In the genomic region with DNA sequence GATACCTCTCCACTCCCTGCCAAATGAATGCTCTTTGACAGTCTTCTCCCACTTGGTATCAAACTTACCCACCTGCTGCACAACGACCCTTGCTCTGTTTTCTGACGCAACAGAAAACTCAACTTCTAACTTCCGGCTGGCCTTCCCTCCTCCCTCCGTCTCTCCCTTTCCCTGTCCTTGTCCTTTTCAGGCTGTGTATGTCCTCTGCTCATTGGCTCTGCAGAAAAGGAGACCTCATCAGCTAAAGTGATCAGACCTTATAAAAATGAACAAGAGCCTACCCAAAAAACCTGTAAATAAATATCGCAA, we compare ENCODE assay signal across 17 cellular contexts. TPM values are rescaled to one million over a fixed set of nuclear protein-coding genes. Genes with fewer than 3 reads are reported as not detected.
DNase-seq lines count a peak whose midpoint lies in the region; ATAC-seq, FAIRE-seq and TF ChIP-seq lines count a peak whose summit lies in the region.
"Had no signal": no experiment of that assay in that cellular context is flagged by ENCODE, and none has a peak within 500 bp of the region (broad histone marks: within the 10 kb centered on the region; RNA-seq: fewer than 3 reads in every experiment).

No MANE protein-coding gene starts in this region.

- no peak overlapping the region for H2AFZ ChIP-seq in astrocyte (ENCODE audit: low read depth, low read length)

- H3K79me2 ChIP-seq in astrocyte (ENCODE audit: insufficient read depth, low read length) (peaks cover 26% of the 10 kb centered on the region), mesendoderm (ENCODE audit: control insufficient read depth, insufficient read depth, low read length) (no peaks in the 10 kb centered on the region)

- no peak for ATAC-seq in stimulated activated effector memory CD8-positive, alpha-beta T cell treated with anti-CD3 and anti-CD28 coated beads, Interleukin-12 subunit alpha, Interleukin-12 subunit beta, amount 100 ng/mL, for 72 hours
- ATAC-seq in HG03175 (IDR thresholded peaks at IDR 0.05; ENCODE audit: unreplicated experiment): no peak
- ATAC-seq: naive thymus-derived CD8-positive, alpha-beta T cell had no signal

- H3K4me2 ChIP-seq in astrocyte (ENCODE audit: low read length) (no peak overlapping the region), mesendoderm (ENCODE audit: low read length) (no peak overlapping the region)

- peak overlapping the region; percentile 30 for H3K27ac Mint-ChIP-seq in Calu3 (ENCODE audit: unreplicated experiment)
- peak overlapping the region; percentile 34 for H3K27ac Mint-ChIP-seq in astrocyte (ENCODE audit: unreplicated experiment)
- peak overlapping the region; percentile 14 for H3K27ac Mint-ChIP-seq in stimulated activated effector memory CD8-positive, alpha-beta T cell treated with anti-CD3 and anti-CD28 coated beads, Interleukin-12 subunit alpha, Interleukin-12 subunit beta, amount 100 ng/mL, for 72 hours
- no peak overlapping the region for H3K27ac Mint-ChIP-seq in immature natural killer cell
- H3K27ac Mint-ChIP-seq in activated naive CD8-positive, alpha-beta T cell treated with anti-CD3 and anti-CD28 coated beads for 36 hours: no peak overlapping the region
- H3K27ac Mint-ChIP-seq: T-helper 1 cell treated with Interleukin-12 subunit alpha and Interleukin-12 subunit beta and Interleukin-4 antibody, amounts not matched to agents 30 μg/mL and 1 μg/mL, for 36 hours had no signal

- no CpG with 5 or more reads among the region's 5 CpGs for WGBS in mesendoderm (ENCODE audit: extremely low coverage, insufficient coverage, low lambda C conversion rate)

- H3K27me3 Mint-ChIP-seq in Calu3 (ENCODE audit: unreplicated experiment): no peaks in the 10 kb centered on the region
- H3K27me3 Mint-ChIP-seq in astrocyte (ENCODE audit: low read depth, unreplicated experiment): no peaks in the 10 kb centered on the region
- peaks cover 0 to 2% (median 0%) of the 10 kb centered on the region in 3 donors for H3K27me3 Mint-ChIP-seq in immature natural killer cell (ENCODE audit: low read depth in 3 of 3)
- no peaks in the 10 kb centered on the region for H3K27me3 Mint-ChIP-seq in activated naive CD8-positive, alpha-beta T cell treated with anti-CD3 and anti-CD28 coated beads for 36 hours
- H3K27me3 Mint-ChIP-seq: naive thymus-derived CD8-positive, alpha-beta T cell had no signal

- H3K4me3 ChIP-seq in astrocyte (ENCODE audit: insufficient read depth, low read depth, low read length) (no peak overlapping the region), mesendoderm (ENCODE audit: low read length) (no peak overlapping the region)
- H3K4me3 ChIP-seq: left ventricle myocardium inferior, tibial nerve had no signal

- no peak overlapping the region for H4K8ac ChIP-seq in mesendoderm (ENCODE audit: low read depth, low read length)

- H2BK120ac ChIP-seq in mesendoderm (ENCODE audit: low read depth, low read length): no peak overlapping the region

- no peaks in the 10 kb centered on the region for H3K9me3 ChIP-seq in astrocyte (ENCODE audit: insufficient read depth, low read depth, low read length)
- H3K9me3 ChIP-seq: left ventricle myocardium inferior, tibial nerve had no signal

- no TSS peak for BruUV-seq in Calu3 (replicated peaks; lab: Mats Ljungman, UMichigan)

- no peak overlapping the region for H3K4ac ChIP-seq in mesendoderm (ENCODE audit: low read depth, low read length)

- no peak overlapping the region for H2AK5ac ChIP-seq in mesendoderm (ENCODE audit: low read length)

- no peak overlapping the region for H4K5ac ChIP-seq in mesendoderm (ENCODE audit: low read length)

- peaks cover 48% of the 10 kb centered on the region for H3K4me1 Mint-ChIP-seq in Calu3 (ENCODE audit: low read depth, unreplicated experiment)
- peaks cover 42% of the 10 kb centered on the region for H3K4me1 Mint-ChIP-seq in astrocyte (ENCODE audit: low read depth, unreplicated experiment)
- H3K4me1 Mint-ChIP-seq in stimulated activated effector memory CD8-positive, alpha-beta T cell treated with anti-CD3 and anti-CD28 coated beads, Interleukin-12 subunit alpha, Interleukin-12 subunit beta, amount 100 ng/mL, for 72 hours: peaks cover 23% of the 10 kb centered on the region
- peaks cover 0 to under 1% of the 10 kb centered on the region in 2 donors for H3K4me1 Mint-ChIP-seq in immature natural killer cell
- peaks cover 13% of the 10 kb centered on the region for H3K4me1 Mint-ChIP-seq in activated naive CD8-positive, alpha-beta T cell treated with anti-CD3 and anti-CD28 coated beads for 36 hours

- H4K20me1 ChIP-seq in astrocyte (ENCODE audit: insufficient read depth, low read length): no peaks in the 10 kb centered on the region

- H3K27me3 ChIP-seq in astrocyte (ENCODE audit: insufficient read depth, low read length) (no peaks in the 10 kb centered on the region), mesendoderm (ENCODE audit: insufficient read depth, low read length, poor library complexity) (no peaks in the 10 kb centered on the region)
- H3K27me3 ChIP-seq: tibial nerve had no signal

- H3K18ac ChIP-seq in mesendoderm (ENCODE audit: low read length): no peak overlapping the region

- H3K9me3 Mint-ChIP-seq in Calu3 (ENCODE audit: low read depth, unreplicated experiment): no peaks in the 10 kb centered on the region
- no peaks in the 10 kb centered on the region for H3K9me3 Mint-ChIP-seq in astrocyte (ENCODE audit: unreplicated experiment)
- no peaks in the 10 kb centered on the region for H3K9me3 Mint-ChIP-seq in stimulated activated effector memory CD8-positive, alpha-beta T cell treated with anti-CD3 and anti-CD28 coated beads, Interleukin-12 subunit alpha, Interleukin-12 subunit beta, amount 100 ng/mL, for 72 hours
- H3K9me3 Mint-ChIP-seq in immature natural killer cell: no peaks in the 10 kb centered on the region
- no peaks in the 10 kb centered on the region for H3K9me3 Mint-ChIP-seq in activated naive CD8-positive, alpha-beta T cell treated with anti-CD3 and anti-CD28 coated beads for 36 hours
- H3K9me3 Mint-ChIP-seq: naive thymus-derived CD8-positive, alpha-beta T cell; T-helper 1 cell treated with Interleukin-12 subunit alpha and Interleukin-12 subunit beta and Interleukin-4 antibody, amounts not matched to agents 30 μg/mL and 1 μg/mL, for 36 hours had no signal

- no peak overlapping the region for H2BK15ac ChIP-seq in mesendoderm (replicated peaks; ENCODE audit: low read depth)

- H3K4me1 ChIP-seq in astrocyte (ENCODE audit: insufficient read depth, low read length): peaks cover 46% of the 10 kb centered on the region
- H3K4me1 ChIP-seq in mesendoderm (ENCODE audit: control insufficient read depth, low read depth, low read length): peaks cover 4% of the 10 kb centered on the region

- H3K27ac ChIP-seq in astrocyte (ENCODE audit: low read depth, low read length) (no peak overlapping the region), mesendoderm (ENCODE audit: low read depth, low read length) (no peak overlapping the region)
- H3K27ac ChIP-seq: left ventricle myocardium inferior had no signal

- no peak for FAIRE-seq in astrocyte (lab: Jason Lieb, UNC)

- CTCF ChIA-PET in Calu3 (lab: Charles Lee): no interaction called here

- H3K23ac ChIP-seq in mesendoderm (ENCODE audit: low read length): no peak overlapping the region

- H3K4me3 Mint-ChIP-seq in Calu3 (ENCODE audit: low read depth, unreplicated experiment) (no peak overlapping the region), astrocyte (ENCODE audit: unreplicated experiment) (peak overlapping the region; percentile 4), immature natural killer cell (no peak overlapping the region)
- no peak overlapping the region for H3K4me3 Mint-ChIP-seq in stimulated activated effector memory CD8-positive, alpha-beta T cell treated with anti-CD3 and anti-CD28 coated beads, Interleukin-12 subunit alpha, Interleukin-12 subunit beta, amount 100 ng/mL, for 72 hours
- no peak overlapping the region for H3K4me3 Mint-ChIP-seq in activated naive CD8-positive, alpha-beta T cell treated with anti-CD3 and anti-CD28 coated beads for 36 hours
- H3K4me3 Mint-ChIP-seq: naive thymus-derived CD8-positive, alpha-beta T cell; T-helper 1 cell treated with Interleukin-12 subunit alpha and Interleukin-12 subunit beta and Interleukin-4 antibody, amounts not matched to agents 30 μg/mL and 1 μg/mL, for 36 hours had no signal

- no peaks in the 10 kb centered on the region for H3K36me3 ChIP-seq in astrocyte (ENCODE audit: insufficient read depth, low read length)
- H3K36me3 ChIP-seq in mesendoderm (ENCODE audit: control insufficient read depth, insufficient read depth, low read length): peaks cover 5% of the 10 kb centered on the region

- no peak for DNase-seq in Calu3
- no peak for DNase-seq in astrocyte (ENCODE audit: low read depth)
- DNase-seq in mesendoderm: no peak
- no peak for DNase-seq in stimulated activated effector memory CD8-positive, alpha-beta T cell treated with anti-CD3 and anti-CD28 coated beads, Interleukin-12 subunit alpha, Interleukin-12 subunit beta, amount 100 ng/mL, for 72 hours (ENCODE audit: low spot score in 2 of 2)
- DNase-seq in NCI-H1105 (lab: John Stamatoyannopoulos, UW): no peak
- no peak for DNase-seq in immature natural killer cell
- DNase-seq in activated naive CD8-positive, alpha-beta T cell treated with anti-CD3 and anti-CD28 coated beads for 36 hours: no peak
- DNase-seq: activated CD8-positive, alpha-beta memory T cell treated with anti-CD3 and anti-CD28 coated beads, Interleukin-2, amount 50 U/mL, for 4 hours; activated gamma-delta T cell treated with Interleukin-2 at 50 U/mL for 16 hours; KBM-7; left ventricle myocardium inferior; naive thymus-derived CD8-positive, alpha-beta T cell; NCI-H1048; RPMI8226 had no signal

- TF ChIP-seq CTCF in Calu3 (IDR thresholded peaks at IDR 0.05; ENCODE audit: unreplicated experiment) (no peak), astrocyte (IDR thresholded peaks at IDR 0.05; ENCODE audit: insufficient read depth, low read depth, low read length) (no peak)

- intact Hi-C loops in Calu3 (cut with micrococcal nuclease; ENCODE audit: unreplicated experiment): no loop called here

- H3K36me3 Mint-ChIP-seq in Calu3 (ENCODE audit: insufficient read depth, unreplicated experiment) (peaks cover 31% of the 10 kb centered on the region), astrocyte (ENCODE audit: low read depth, unreplicated experiment) (peaks cover 10% of the 10 kb centered on the region), immature natural killer cell (peaks cover 10 to 25% (median 23%) of the 10 kb centered on the region in 3 donors)
- peaks cover 25% of the 10 kb centered on the region for H3K36me3 Mint-ChIP-seq in stimulated activated effector memory CD8-positive, alpha-beta T cell treated with anti-CD3 and anti-CD28 coated beads, Interleukin-12 subunit alpha, Interleukin-12 subunit beta, amount 100 ng/mL, for 72 hours
- peaks cover 7% of the 10 kb centered on the region for H3K36me3 Mint-ChIP-seq in activated naive CD8-positive, alpha-beta T cell treated with anti-CD3 and anti-CD28 coated beads for 36 hours

- H3K79me1 ChIP-seq in mesendoderm (ENCODE audit: low read length): peaks cover 7% of the 10 kb centered on the region

- H3K9ac ChIP-seq in astrocyte (ENCODE audit: low read length) (no peak overlapping the region), mesendoderm (ENCODE audit: low read length) (no peak overlapping the region)

- H3K56ac ChIP-seq in mesendoderm (ENCODE audit: low read length): peak overlapping the region; percentile 7

- H2BK5ac ChIP-seq in mesendoderm (ENCODE audit: low read length): no peak overlapping the region

RNA-seq across cellular contexts. Expression of a gene that starts 12.2 kb away (rescaled TPM):
- total RNA-seq in Calu3 (2022) (39.2 and 42.0 TPM in 2 replicates), astrocyte (17.8 and 19.0 TPM in 2 replicates)
- 23.9 TPM for polyA plus RNA-seq in mesendoderm (2013, experiment 1 of 2)
- polyA plus RNA-seq in mesendoderm (2013, experiment 2 of 2): 23.3 TPM
- polyA plus RNA-seq in immature natural killer cell: 10 to 100 TPM in 1 of 3 donors, 1 to 10 TPM in 1, not detected in 1; 1.9 to 10.6 TPM
- 10 to 100 TPM; 23.0 to 24.6 TPM for total RNA-seq in activated naive CD8-positive, alpha-beta T cell treated with anti-CD3 and anti-CD28 coated beads for 36 hours

Comparison
In these comparisons a context has a peak if more than half of its experiments do, and no peak if none do; other contexts are left out.
1. H3K27ac Mint-ChIP-seq: peak in Calu3 (single experiment), astrocyte (single experiment) and stimulated activated effector memory CD8-positive, alpha-beta T cell treated with anti-CD3 and anti-CD28 coated beads, Interleukin-12 subunit alpha, Interleukin-12 subunit beta, amount 100 ng/mL, for 72 hours (single experiment); none in immature natural killer cell (0 of 6) and activated naive CD8-positive, alpha-beta T cell treated with anti-CD3 and anti-CD28 coated beads for 36 hours (single experiment).